Comparison of ENCODE assay signal across 27 cellular contexts in the genomic region with DNA sequence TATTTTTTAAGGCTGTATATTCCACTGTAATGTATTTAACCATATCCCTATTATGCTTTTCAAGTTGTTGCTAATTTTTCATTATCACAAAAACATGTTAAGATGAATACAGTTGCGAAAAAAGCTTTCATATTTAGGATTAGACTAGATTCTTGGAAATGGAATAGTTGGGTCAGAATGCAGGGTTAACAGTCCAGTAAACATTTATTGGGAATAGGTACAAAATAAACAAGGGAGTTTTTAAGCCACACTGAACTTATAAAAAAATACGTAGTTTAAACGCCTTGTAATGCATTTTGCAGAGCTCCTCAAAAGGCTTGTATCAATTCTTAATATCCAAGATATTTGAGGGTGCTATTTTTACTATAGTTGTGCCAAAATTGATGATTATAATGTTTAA.
"Had no signal": no experiment of that assay in that cellular context is flagged by ENCODE, and none has a peak within 500 bp of the region (broad histone marks: within the 10 kb centered on the region; RNA-seq: fewer than 3 reads in every experiment).

No MANE protein-coding gene starts in this region.

- DNase-seq: colonic mucosa; cortex of kidney; dermis blood vessel endothelial cell; dorsolateral prefrontal cortex; effector CD4-positive, alpha-beta T cell; effector CD8-positive, alpha-beta T cell; effector memory CD4-positive, alpha-beta T cell; effector memory CD8-positive, alpha-beta T cell; endodermal cell; erythroblast; esophagus squamous epithelium; foreskin fibroblast; foreskin keratinocyte; foreskin melanocyte; gastrocnemius medialis; glutamatergic neuron; head of caudate nucleus; heart left ventricle; heart right ventricle had no signal

- FAIRE-seq: colon, endometrium, endothelial cell of umbilical vein had no signal

- H3K27me3 ChIP-seq: colonic mucosa, dorsolateral prefrontal cortex, esophagus muscularis mucosa, esophagus squamous epithelium, foreskin keratinocyte, gastrocnemius medialis, gastroesophageal sphincter, heart left ventricle, heart right ventricle had no signal

- H3K9me3 ChIP-seq: colonic mucosa, esophagus muscularis mucosa, esophagus squamous epithelium, gastrocnemius medialis, gastroesophageal sphincter, heart left ventricle, heart right ventricle had no signal

- H3K4me1 ChIP-seq: colonic mucosa, esophagus muscularis mucosa, esophagus squamous epithelium, foreskin keratinocyte, gastrocnemius medialis, gastroesophageal sphincter, heart left ventricle, heart right ventricle had no signal

- H3K4me3 ChIP-seq: colonic mucosa, coronary artery, dorsolateral prefrontal cortex, esophagus muscularis mucosa, esophagus squamous epithelium, gastrocnemius medialis, gastroesophageal sphincter, heart left ventricle, heart right ventricle had no signal

- H3K27ac ChIP-seq: colonic mucosa, coronary artery, dorsolateral prefrontal cortex, epithelial cell of prostate, esophagus muscularis mucosa, esophagus squamous epithelium, foreskin keratinocyte, gastrocnemius medialis, gastroesophageal sphincter, heart left ventricle, heart right ventricle had no signal

- ATAC-seq: effector memory CD8-positive, alpha-beta T cell; esophagus mucosa; foreskin keratinocyte; gastrocnemius medialis; gastroesophageal sphincter; heart left ventricle; heart right ventricle had no signal

- H3K36me3 ChIP-seq: colonic mucosa had no signal
